In the genomic region with DNA sequence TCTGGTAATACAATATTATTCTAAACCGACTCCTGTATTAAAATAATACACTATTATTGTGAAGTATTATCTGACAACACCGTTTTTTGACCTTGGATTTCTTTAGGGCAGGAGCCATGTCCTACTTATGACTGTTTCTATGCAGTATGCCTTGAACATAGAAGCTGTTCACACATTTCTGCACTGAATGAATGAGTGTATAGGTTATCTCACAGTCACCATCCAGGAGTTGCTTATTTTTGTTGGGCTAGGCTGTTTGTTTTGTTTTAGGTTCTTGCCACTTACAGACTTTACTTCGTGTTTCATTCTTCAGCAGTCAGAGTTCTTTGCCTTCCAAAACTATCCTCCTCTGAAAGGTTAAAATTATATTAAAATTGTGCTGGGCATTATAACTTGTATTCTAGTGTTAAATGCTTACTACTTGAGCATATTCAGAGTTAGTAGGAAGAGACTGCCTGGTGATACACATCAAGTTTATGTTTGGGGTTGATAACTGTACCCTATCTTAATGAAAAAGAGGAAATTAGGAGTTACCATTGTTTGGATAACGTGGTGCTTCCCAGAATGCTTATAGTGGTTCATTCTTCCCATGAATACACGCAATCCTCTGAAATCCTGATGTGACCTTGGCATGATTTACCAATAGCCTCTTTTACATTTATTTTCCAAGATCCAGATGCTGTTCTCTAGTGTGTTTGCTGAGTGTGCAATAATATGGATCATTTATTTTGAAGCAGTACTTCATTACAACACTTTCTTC, we compare ENCODE assay signal across 8 cellular contexts. TPM values are rescaled to one million over a fixed set of nuclear protein-coding genes. Genes with fewer than 3 reads are reported as not detected.
DNase-seq lines count a peak whose midpoint lies in the region; ATAC-seq, FAIRE-seq and TF ChIP-seq lines count a peak whose summit lies in the region.

No MANE protein-coding gene starts in this region.

- peak overlapping the region; percentile 96 for H3K4me3 Mint-ChIP-seq in activated T-cell treated with anti-CD3 and anti-CD28 coated beads, Interleukin-2, amount 50 U/mL, for 24 hours
- peak overlapping the region; percentile 91 for H3K4me3 Mint-ChIP-seq in WTC11
- peak overlapping the region; percentile 88 to 100 for H3K4me3 Mint-ChIP-seq in stimulated activated naive CD8-positive, alpha-beta T cell treated with anti-CD3 and anti-CD28 coated beads, Interleukin-15, amount 100 ng/mL, for 72 hours

- H3K27ac Mint-ChIP-seq in activated T-cell treated with anti-CD3 and anti-CD28 coated beads, Interleukin-2, amount 50 U/mL, for 24 hours: peak overlapping the region; percentile 96
- peak overlapping the region; percentile 30; the same call in 1 of the 2 replicates for H3K27ac Mint-ChIP-seq in WTC11
- peak overlapping the region in 1 of 2 donors; percentile 62 for H3K27ac Mint-ChIP-seq in stimulated activated naive CD8-positive, alpha-beta T cell treated with anti-CD3 and anti-CD28 coated beads, Interleukin-15, amount 100 ng/mL, for 72 hours

- H3K36me3 Mint-ChIP-seq in activated T-cell treated with anti-CD3 and anti-CD28 coated beads, Interleukin-2, amount 50 U/mL, for 24 hours (ENCODE audit: low read depth): peaks cover 33% of the 10 kb centered on the region
- 0 out of 2 replicates have a peak, but pooled peaks cover 3% of the 10 kb centered on the region for H3K36me3 Mint-ChIP-seq in WTC11

- CTCF ChIA-PET in WTC11 (lab: Charles Lee): interaction anchor here (1.0 to 4.1 kb wide), 4 partner anchors 45 to 121 kb away, joined by 4 to 31 read pairs (median 14); no protein-coding TSS in a partner anchor

- POLR2A ChIA-PET in WTC11 (lab: Charles Lee): interaction anchor here (2.1 to 3.1 kb wide), 2 partner anchors 109 to 117 kb away, joined by 5 to 21 read pairs; no protein-coding TSS in a partner anchor

- H3K27me3 Mint-ChIP-seq in activated T-cell treated with anti-CD3 and anti-CD28 coated beads, Interleukin-2, amount 50 U/mL, for 24 hours: no peaks in the 10 kb centered on the region
- no peaks in the 10 kb centered on the region for H3K27me3 Mint-ChIP-seq in WTC11 (ENCODE audit: low read depth)
- no peaks in the 10 kb centered on the region for H3K27me3 Mint-ChIP-seq in stimulated activated naive CD8-positive, alpha-beta T cell treated with anti-CD3 and anti-CD28 coated beads, Interleukin-15, amount 100 ng/mL, for 72 hours

- ATAC-seq in WTC11 (no peak), GM21423 (IDR thresholded peaks at IDR 0.05; ENCODE audit: unreplicated experiment) (no peak)
- no peak for ATAC-seq in stimulated activated naive CD8-positive, alpha-beta T cell treated with anti-CD3 and anti-CD28 coated beads, Interleukin-15, amount 100 ng/mL, for 72 hours

- TF ChIP-seq CTCF in WTC11 (IDR thresholded peaks at IDR 0.05): no peak
- no peak for TF ChIP-seq CTCF in D721Med (IDR thresholded peaks at IDR 0.05; ENCODE audit: insufficient read depth, missing control alignments)

- no peak for DNase-seq in activated T-cell treated with anti-CD3 and anti-CD28 coated beads, Interleukin-2, amount 50 U/mL, for 24 hours
- DNase-seq in activated T-cell treated with anti-CD3 and anti-CD28 coated beads for 4 hours (no peak), WTC11 (ENCODE audit: low spot score) (no peak), fibroblast of the conjunctiva (ENCODE audit: low read depth) (peak; percentile 74), HPDE6-E6E7 (ENCODE audit: extremely low spot score) (no peak), D721Med (ENCODE audit: insufficient read length, low spot score) (no peak)
- DNase-seq in stimulated activated naive CD8-positive, alpha-beta T cell treated with anti-CD3 and anti-CD28 coated beads, Interleukin-15, amount 100 ng/mL, for 72 hours: no peak

- H3K9me3 Mint-ChIP-seq in activated T-cell treated with anti-CD3 and anti-CD28 coated beads, Interleukin-2, amount 50 U/mL, for 24 hours: no peaks in the 10 kb centered on the region
- no peaks in the 10 kb centered on the region for H3K9me3 Mint-ChIP-seq in WTC11
- H3K9me3 Mint-ChIP-seq in stimulated activated naive CD8-positive, alpha-beta T cell treated with anti-CD3 and anti-CD28 coated beads, Interleukin-15, amount 100 ng/mL, for 72 hours: peaks cover 0 to 7% of the 10 kb centered on the region in 2 donors

- peaks cover 61% of the 10 kb centered on the region for H3K4me1 Mint-ChIP-seq in activated T-cell treated with anti-CD3 and anti-CD28 coated beads, Interleukin-2, amount 50 U/mL, for 24 hours (ENCODE audit: low read depth)
- peaks cover 52% of the 10 kb centered on the region for H3K4me1 Mint-ChIP-seq in WTC11
- H3K4me1 Mint-ChIP-seq in stimulated activated naive CD8-positive, alpha-beta T cell treated with anti-CD3 and anti-CD28 coated beads, Interleukin-15, amount 100 ng/mL, for 72 hours: peaks cover 66% of the 10 kb centered on the region

- no peak for FAIRE-seq in D721Med (lab: Jason Lieb, UNC)

TF ChIP-seq in WTC11, 78 proteins besides CTCF, POLR2A, EP300 and RAD21:
- TF ChIP-seq PRDM15 (CRISPR knock-in tag; IDR thresholded peaks at IDR 0.05) (no peak), FOXJ3 (CRISPR knock-in tag; IDR thresholded peaks at IDR 0.05; ENCODE audit: borderline replicate concordance) (no peak), GABPB1 (CRISPR knock-in tag; IDR thresholded peaks at IDR 0.05) (peak; percentile 93)

RNA-seq across cellular contexts. Expression of gene RALA, which starts 1.7 kb away (rescaled TPM):
- 57.3 to 59.8 TPM (median 59.3 TPM) in 3 replicates for total RNA-seq in WTC11 (2021)

RNA-seq across cellular contexts. Expression of gene YAE1, which starts 58.9 kb away (rescaled TPM):
- 20.7 to 23.7 TPM (median 21.9 TPM) in 3 replicates for total RNA-seq in WTC11 (2021)
